11 cellular contexts compared by ENCODE assay signal in the genomic region with DNA sequence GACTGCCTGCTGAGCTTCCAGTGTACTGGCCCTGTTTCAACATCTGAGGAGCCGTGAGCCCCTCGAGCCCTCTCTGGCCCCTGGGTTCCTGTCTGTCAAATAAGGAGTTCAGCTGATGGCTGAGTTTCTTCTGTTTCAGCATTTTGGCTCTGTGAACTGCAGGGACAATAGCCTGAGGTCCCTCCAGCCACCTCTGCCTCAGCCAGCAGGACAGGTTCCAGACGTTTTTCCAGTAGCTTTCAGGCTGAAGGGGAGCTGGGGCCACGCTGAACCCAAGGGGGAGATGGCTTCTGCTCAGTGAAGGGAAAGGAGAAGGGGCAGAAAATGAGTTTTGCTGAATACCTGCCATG. TPM values are rescaled to one million over a fixed set of nuclear protein-coding genes. Genes with fewer than 3 reads are reported as not detected.
DNase-seq lines count a peak whose midpoint lies in the region; ATAC-seq and TF ChIP-seq lines count a peak whose summit lies in the region.
"Had no signal": no experiment of that assay in that cellular context is flagged by ENCODE, and none has a peak within 500 bp of the region (broad histone marks: within the 10 kb centered on the region; RNA-seq: fewer than 3 reads in every experiment).

No MANE protein-coding gene starts in this region.

- H3K36me3 ChIP-seq in mammary epithelial cell (ENCODE audit: insufficient read depth, low read length) (peaks cover 3% of the 10 kb centered on the region), mucosa of stomach (ENCODE audit: control insufficient read depth, insufficient read depth, low read length) (peaks cover 1% of the 10 kb centered on the region), tibial nerve (peaks cover 0 to 8% (median 0%) of the 10 kb centered on the region in 3 donors)

- no peaks in the 10 kb centered on the region for H3K9me3 ChIP-seq in mammary epithelial cell (replicated peaks; ENCODE audit: insufficient read depth, low read length)
- no peaks in the 10 kb centered on the region for H3K9me3 ChIP-seq in mucosa of stomach (ENCODE audit: control insufficient read depth, low read length)
- no peaks in the 10 kb centered on the region for H3K9me3 ChIP-seq in tibial nerve

- intact Hi-C loops in mammary epithelial cell (cut with micrococcal nuclease), result no loop called here

- dilution Hi-C loops in mammary epithelial cell (cut with HindIII; ENCODE audit: low sequenced_read_pairs), result no loop called here

- H4K20me1 ChIP-seq in mammary epithelial cell (ENCODE audit: insufficient read depth, low read length), result no peaks in the 10 kb centered on the region

- peaks cover 89% of the 10 kb centered on the region for H3K79me2 ChIP-seq in mammary epithelial cell (ENCODE audit: insufficient read depth, low read length)

- ATAC-seq in HG03520 (IDR thresholded peaks at IDR 0.05; ENCODE audit: unreplicated experiment), result no peak
- ATAC-seq in HG02938 (IDR thresholded peaks at IDR 0.05; ENCODE audit: unreplicated experiment), result no peak
- no peak for ATAC-seq in HG03108 (IDR thresholded peaks at IDR 0.05; ENCODE audit: unreplicated experiment)

- TF ChIP-seq EP300 in tibial nerve (IDR thresholded peaks at IDR 0.05), result no peak

- peak overlapping the region; percentile 75 for H2AFZ ChIP-seq in mammary epithelial cell (ENCODE audit: low read depth, low read length)

- H3K27ac ChIP-seq in mammary epithelial cell (ENCODE audit: insufficient read depth, low read depth, low read length) (peak overlapping the region; percentile 56), tibial nerve (peak overlapping the region; percentile 62 to 95 (median 86))

- no peak for TF ChIP-seq POLR2A in tibial nerve (IDR thresholded peaks at IDR 0.05)

- peak overlapping the region; percentile 40 for H3K4me2 ChIP-seq in mammary epithelial cell (ENCODE audit: insufficient read depth, low read depth, low read length)

- TF ChIP-seq CTCF in mammary epithelial cell (conservative IDR thresholded peaks at IDR 0.05 in 1 of 2, IDR thresholded peaks at IDR 0.05 in 1 of 2; ENCODE audit: extremely low read depth in 1 of 2, insufficient read depth in 1 of 2, low read depth in 1 of 2, low read length in 2 of 2) (no peak), tibial nerve (IDR thresholded peaks at IDR 0.05) (no peak)

- H3K9ac ChIP-seq in mammary epithelial cell (ENCODE audit: insufficient read depth, low read length) (no peak overlapping the region), mucosa of stomach (ENCODE audit: low read length) (peak overlapping the region; percentile 11)

- peaks cover 55% of the 10 kb centered on the region for H3K4me1 ChIP-seq in mammary epithelial cell (ENCODE audit: insufficient read depth, low read length)
- H3K4me1 ChIP-seq in mucosa of stomach (ENCODE audit: control insufficient read depth, insufficient read depth, low read length), result peaks cover 73% of the 10 kb centered on the region
- peaks cover 0 to 98% (median 62%) of the 10 kb centered on the region in 4 donors for H3K4me1 ChIP-seq in tibial nerve

- H3K27me3 ChIP-seq in mammary epithelial cell (ENCODE audit: insufficient read depth, low read length), result no peaks in the 10 kb centered on the region
- no peaks in the 10 kb centered on the region for H3K27me3 ChIP-seq in mucosa of stomach (ENCODE audit: control insufficient read depth, insufficient read depth, low read length)
- no peaks in the 10 kb centered on the region for H3K27me3 ChIP-seq in tibial nerve

- CTCF ChIA-PET in mammary epithelial cell (lab: Charles Lee; ENCODE audit: low non-redundant PET), result no interaction called here

- DNase-seq in SIG-M5 treated with dmso at 0.1 percent for 504 hours (lab: John Stamatoyannopoulos, UW; ENCODE audit: unreplicated experiment) (peak; percentile 66), SIG-M5 (lab: John Stamatoyannopoulos, UW) (no peak), mammary epithelial cell (no peak), tibial nerve (ENCODE audit: low spot score in 2 of 2) (no peak)
- DNase-seq: endodermal cell, NCI-H345 had no signal

- no TSS peak for BruUV-seq in mammary epithelial cell (replicated peaks; lab: Mats Ljungman, UMichigan)

- in situ Hi-C loops in mammary epithelial cell (cut with MboI; ENCODE audit: low sequenced_read_pairs in 2 of 2), result no loop called here

- 0% methylated on average over 3 of the region's 4 CpGs for WGBS in mammary epithelial cell (ENCODE audit: low coverage, missing lambda C conversion rate)
- 23 to 36% methylated on average over 4 of the region's 4 CpGs for WGBS in tibial nerve, 2 donors

- H3K4me3 ChIP-seq in mammary epithelial cell (replicated peaks in 1 of 3; ENCODE audit: insufficient read depth in 1 of 3, low read depth in 2 of 3, low read length in 3 of 3) (no peak overlapping the region), mucosa of stomach (ENCODE audit: low read length) (no peak overlapping the region), tibial nerve (no peak overlapping the region)

RNA-seq across cellular contexts. Expression of gene SLC35F6, which starts 5.4 kb away (rescaled TPM):
- total RNA-seq in mammary epithelial cell (100 to 1,000 TPM in 1 of 2 donors, 10 to 100 TPM in 1; 57.2 to 125 TPM), tibial nerve (10 to 100 TPM; 30.1 to 51.6 (median 43.3) TPM)
- 42.0 TPM for polyA plus RNA-seq in mammary epithelial cell
- polyA minus RNA-seq in mammary epithelial cell, result 64.4 TPM

RNA-seq across cellular contexts. Expression of gene CENPA, which starts 16.4 kb away (rescaled TPM):
- total RNA-seq in mammary epithelial cell (10 to 100 TPM in 1 of 2 donors, under 1 TPM in 1; 0.17 to 18.2 TPM), tibial nerve (1 to 10 TPM in 2 of 4 donors, not detected in 2; 3.3 to 3.5 TPM)
- 21.4 TPM for polyA plus RNA-seq in mammary epithelial cell
- polyA minus RNA-seq in mammary epithelial cell, result 1.0 TPM
- polyA plus RNA-seq: IgD-negative memory B cell had no signal
